In genomic region chr2:202965810-202966454, GRCh38 we compare ENCODE assay signal across 9 cellular contexts. TPM values are rescaled to one million over a fixed set of nuclear protein-coding genes. Genes with fewer than 3 reads are reported as not detected.
DNase-seq lines count a peak whose midpoint lies in the region; ATAC-seq, FAIRE-seq and TF ChIP-seq lines count a peak whose summit lies in the region.
"Had no signal": no experiment of that assay in that cellular context is flagged by ENCODE, and none has a peak within 500 bp of the region (broad histone marks: within the 10 kb centered on the region; RNA-seq: fewer than 3 reads in every experiment).

No MANE protein-coding gene starts in this region.

- H3K79me2 ChIP-seq in GM23338 (replicated peaks; ENCODE audit: insufficient read depth): no peaks in the 10 kb centered on the region

- H3K9me3 Mint-ChIP-seq in GM23338: no peaks in the 10 kb centered on the region
- no peaks in the 10 kb centered on the region for H3K9me3 Mint-ChIP-seq in endodermal cell

- FAIRE-seq in kidney (lab: Jason Lieb, UNC): no peak

- no peaks in the 10 kb centered on the region for H3F3A ChIP-seq in GM23338 (replicated peaks; ENCODE audit: low read depth)

- H3K4me2 ChIP-seq in GM23338: no peak overlapping the region

- no peak overlapping the region for H3K4me3 Mint-ChIP-seq in GM23338
- H3K4me3 Mint-ChIP-seq in endodermal cell: no peak overlapping the region

- H3K27me3 ChIP-seq in GM23338 (ENCODE audit: insufficient read depth): no peaks in the 10 kb centered on the region
- no peaks in the 10 kb centered on the region for H3K27me3 ChIP-seq in endodermal cell (ENCODE audit: control insufficient read depth, insufficient read depth, low read length, poor library complexity, severe bottlenecking)

- no peaks in the 10 kb centered on the region for H3K36me3 Mint-ChIP-seq in GM23338 (ENCODE audit: low read depth)
- no peaks in the 10 kb centered on the region for H3K36me3 Mint-ChIP-seq in endodermal cell (ENCODE audit: low read depth)

- peak; percentile 59 for DNase-seq in GM23338 (ENCODE audit: low spot score)
- DNase-seq in NCI-H2227 treated with DMSO at 0.1 percent for 48 hours (lab: John Stamatoyannopoulos, UW): peak; percentile 39
- DNase-seq in endodermal cell: peak; percentile 62
- DNase-seq in stimulated activated CD4-positive, alpha-beta T cell treated with anti-CD3 and anti-CD28 coated beads, Interleukin-2, amount 100 ng/mL, for 24 hours: peak; percentile 9 to 24
- DNase-seq in NCI-H1417 treated with DMSO at 0.1 percent for 48 hours (lab: John Stamatoyannopoulos, UW): no peak
- no peak for DNase-seq in GOT3 (lab: John Stamatoyannopoulos, UW)
- DNase-seq in kidney: no peak

- H3K9ac ChIP-seq in endodermal cell (ENCODE audit: extremely low read depth, low read length, poor library complexity, severe bottlenecking) (no peak overlapping the region), kidney (ENCODE audit: low read length in 2 of 2) (no peak overlapping the region)

- no peak overlapping the region for H3K4me3 ChIP-seq in GM23338
- H3K4me3 ChIP-seq in endodermal cell (ENCODE audit: low read length): no peak overlapping the region
- H3K4me3 ChIP-seq in kidney (ENCODE audit: low read length in 2 of 2): no peak overlapping the region
- H3K4me3 ChIP-seq: mucosa of descending colon had no signal

- no peaks in the 10 kb centered on the region; the same call in 1 of the 2 replicates for H3K4me1 ChIP-seq in GM23338 (ENCODE audit: insufficient read depth)
- H3K4me1 ChIP-seq in endodermal cell (ENCODE audit: control insufficient read depth, insufficient read depth, low read length): no peaks in the 10 kb centered on the region
- no peaks in the 10 kb centered on the region for H3K4me1 ChIP-seq in kidney (ENCODE audit: control insufficient read depth in 1 of 2, insufficient read depth in 1 of 2, low read depth in 1 of 2, low read length in 2 of 2)

- H3K36me3 ChIP-seq in GM23338 (ENCODE audit: insufficient read depth) (no peaks in the 10 kb centered on the region), endodermal cell (ENCODE audit: control insufficient read depth, insufficient read depth, low read length) (no peaks in the 10 kb centered on the region), kidney (ENCODE audit: control insufficient read depth in 1 of 2, insufficient read depth in 2 of 2, low read length in 2 of 2) (no peaks in the 10 kb centered on the region)

- H3K9me2 ChIP-seq in GM23338 (ENCODE audit: insufficient read depth): no peaks in the 10 kb centered on the region

- intact Hi-C loops in kidney (cut with DNase I): no loop called here

- no peaks in the 10 kb centered on the region for H3K9me3 ChIP-seq in endodermal cell (ENCODE audit: control insufficient read depth, low read length)
- H3K9me3 ChIP-seq in kidney (ENCODE audit: control insufficient read depth in 1 of 2, low read length in 2 of 2): no peaks in the 10 kb centered on the region
- H3K9me3 ChIP-seq: mucosa of descending colon had no signal

- H4K20me1 ChIP-seq in GM23338 (replicated peaks; ENCODE audit: insufficient read depth): no peaks in the 10 kb centered on the region

- peak overlapping the region; percentile 95 for H3K27ac Mint-ChIP-seq in GM23338
- H3K27ac Mint-ChIP-seq in endodermal cell: peak overlapping the region; percentile 91

- TF ChIP-seq CTCF in GM23338 (conservative IDR thresholded peaks at IDR 0.05; ENCODE audit: low read depth in 2 of 2) (no peak), endodermal cell (conservative IDR thresholded peaks at IDR 0.05) (no peak), kidney (IDR thresholded peaks at IDR 0.05; ENCODE audit: borderline replicate concordance, extremely low read depth, insufficient read depth) (no peak)

- H3K27me3 Mint-ChIP-seq in GM23338 (ENCODE audit: insufficient read depth, low read depth, poor library complexity) (no peaks in the 10 kb centered on the region), endodermal cell (ENCODE audit: insufficient read depth) (no peaks in the 10 kb centered on the region)

- peaks cover 4% of the 10 kb centered on the region; the same call in 2 of the 3 replicates for H3K4me1 Mint-ChIP-seq in GM23338
- peaks cover 12% of the 10 kb centered on the region for H3K4me1 Mint-ChIP-seq in endodermal cell

- 60 to 69% methylated on average over 2 to 5 of the region's 5 CpGs for WGBS in endodermal cell (ENCODE audit: insufficient coverage in 1 of 2, insufficient read length in 1 of 2), 2 experiments

- H3K27ac ChIP-seq in GM23338 (ENCODE audit: low read depth): no peak overlapping the region
- no peak overlapping the region for H3K27ac ChIP-seq in endodermal cell (ENCODE audit: low read depth, low read length)
- H3K27ac ChIP-seq in kidney (ENCODE audit: low read depth in 2 of 2, low read length in 2 of 2): no peak overlapping the region

- no peak overlapping the region for H2AFZ ChIP-seq in GM23338

- peak; percentile 69 for ATAC-seq in GM18498 (IDR thresholded peaks at IDR 0.05; ENCODE audit: unreplicated experiment)
- peak; percentile 67 for ATAC-seq in GM23338
- ATAC-seq: mucosa of descending colon had no signal

RNA-seq across cellular contexts. Expression of gene NBEAL1, which starts 48.7 kb away (rescaled TPM):
- 11.6 and 13.3 TPM in 2 replicates for total RNA-seq in GM23338 (2014; rRNA removed; shearing (Covaris generic))
- polyA plus RNA-seq in GM23338 (2016; fragmentation: Nextera tagmentation; extraction: Ambion mirVana) (17.6 and 21.8 TPM in 2 replicates), kidney (ENCODE audit: insufficient read depth, low read depth, low replicate concordance) (6.5 TPM)
- total RNA-seq in endodermal cell (10 to 100 TPM; 18.2 to 20.1 TPM), kidney (39.3 TPM)
- polyA plus RNA-seq in endodermal cell (2013, experiment 1 of 2): 5.2 TPM
- polyA plus RNA-seq in endodermal cell (2013, experiment 2 of 2): 7.0 TPM

RNA-seq across cellular contexts. Expression of gene CARF, which starts 53.9 kb away (rescaled TPM):
- 1.6 and 3.3 TPM in 2 replicates for total RNA-seq in GM23338 (2014; rRNA removed; shearing (Covaris generic))
- polyA plus RNA-seq in GM23338 (2016; fragmentation: Nextera tagmentation; extraction: Ambion mirVana): 1.1 and 1.7 TPM in 2 replicates
- 1 to 10 TPM; 7.4 to 9.7 TPM for total RNA-seq in endodermal cell
- 9.3 TPM for polyA plus RNA-seq in endodermal cell (2013, experiment 1 of 2)
- 9.3 TPM for polyA plus RNA-seq in endodermal cell (2013, experiment 2 of 2)
- 12.6 TPM for total RNA-seq in kidney
- polyA plus RNA-seq in kidney (ENCODE audit: insufficient read depth, low read depth, low replicate concordance): 2.7 TPM

RNA-seq across cellular contexts. Expression of gene WDR12, which starts 54.5 kb away (rescaled TPM):
- 98.1 and 118 TPM in 2 replicates for total RNA-seq in GM23338 (2014; rRNA removed; shearing (Covaris generic))
- polyA plus RNA-seq in GM23338 (2016; fragmentation: Nextera tagmentation; extraction: Ambion mirVana) (233 and 240 TPM in 2 replicates), kidney (ENCODE audit: insufficient read depth, low read depth, low replicate concordance) (55.0 TPM)
- total RNA-seq in endodermal cell (100 to 1,000 TPM in 1 of 2 donors, 10 to 100 TPM in 1; 84.4 to 104 TPM), kidney (37.8 TPM)
- polyA plus RNA-seq in endodermal cell (2013, experiment 1 of 2): 66.8 TPM
- 49.5 TPM for polyA plus RNA-seq in endodermal cell (2013, experiment 2 of 2)

Comparison
In these comparisons a context has a peak if more than half of its experiments do, and no peak if none do; other contexts are left out.
1. DNase-seq: peak in GM23338 (single experiment), NCI-H2227 treated with DMSO at 0.1 percent for 48 hours (single experiment), endodermal cell (single experiment) and stimulated activated CD4-positive, alpha-beta T cell treated with anti-CD3 and anti-CD28 coated beads, Interleukin-2, amount 100 ng/mL, for 24 hours (2 of 2); none in NCI-H1417 treated with DMSO at 0.1 percent for 48 hours (single experiment), GOT3 (single experiment) and kidney (single experiment).